ENCODE assay signal across 8 cellular contexts in the genomic region with DNA sequence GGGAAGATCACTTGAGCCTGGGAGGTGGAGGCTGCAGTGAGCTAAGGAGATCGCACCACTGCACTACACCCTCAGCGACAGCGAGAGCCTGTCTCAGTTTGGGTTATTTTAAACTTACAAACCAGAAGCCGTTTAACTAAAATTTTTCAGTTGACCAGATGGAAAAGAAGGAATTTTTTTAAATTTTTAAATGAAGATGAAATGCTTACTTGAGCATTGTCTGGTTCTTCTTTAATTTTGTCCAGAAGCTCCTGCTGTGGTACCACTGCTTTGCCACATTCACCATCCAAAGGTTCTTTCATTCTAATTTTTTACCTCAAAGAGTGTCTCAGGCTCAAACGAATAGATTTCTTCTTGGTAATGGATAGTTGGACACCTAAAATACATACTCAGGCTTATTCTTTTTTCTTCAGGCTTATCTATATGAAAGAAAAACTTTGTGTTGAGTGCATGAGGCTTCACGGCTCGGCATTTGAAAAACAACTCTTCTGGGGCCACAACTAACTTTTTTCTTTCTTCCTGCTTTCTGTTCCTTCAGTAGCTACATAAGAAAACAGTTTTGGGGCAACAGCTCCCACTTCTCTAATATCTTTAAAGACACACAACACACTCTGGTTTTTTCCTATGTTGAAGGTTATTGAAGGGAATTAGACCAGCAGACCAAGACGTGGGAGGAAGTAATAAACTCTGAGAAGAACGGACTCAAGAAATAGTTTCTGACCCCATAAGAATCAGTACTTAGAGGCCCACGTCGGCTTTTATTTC. TPM values are rescaled to one million over a fixed set of nuclear protein-coding genes. Genes with fewer than 3 reads are reported as not detected.
DNase-seq lines count a peak whose midpoint lies in the region; ATAC-seq and TF ChIP-seq lines count a peak whose summit lies in the region.

No MANE protein-coding gene starts in this region.

- H3K4me3 ChIP-seq in NB4 (ENCODE audit: low read depth, low read length) (peak overlapping the region; percentile 83), colonic mucosa (peak overlapping the region; percentile 61), muscle layer of colon (ENCODE audit: low read depth in 1 of 2, low read length in 2 of 2) (peak overlapping the region; percentile 64 to 79)

- H3K36me3 ChIP-seq in ES-I3 (ENCODE audit: insufficient read depth, low read length) (no peaks in the 10 kb centered on the region), colonic mucosa (no peaks in the 10 kb centered on the region), muscle layer of colon (ENCODE audit: insufficient read depth, low read length) (no peaks in the 10 kb centered on the region)

- intact Hi-C loops in colonic mucosa (cut with DNase I) = no loop called here

- H3K9ac ChIP-seq in ES-I3 (ENCODE audit: low read depth, low read length) (peak overlapping the region; percentile 78), colonic mucosa (ENCODE audit: low read depth in 2 of 2, low read length in 2 of 2) (peak overlapping the region; percentile 78 to 94), muscle layer of colon (ENCODE audit: low read length) (peak overlapping the region; percentile 97)

- no peaks in the 10 kb centered on the region for H3K27me3 ChIP-seq in colonic mucosa
- no peaks in the 10 kb centered on the region for H3K27me3 ChIP-seq in muscle layer of colon (ENCODE audit: control insufficient read depth in 1 of 2, insufficient read depth in 2 of 2, low read length in 2 of 2)

- ATAC-seq in GM18873 (IDR thresholded peaks at IDR 0.05; ENCODE audit: low FRiP score, unreplicated experiment) = no peak
- ATAC-seq in GM21447 (IDR thresholded peaks at IDR 0.05; ENCODE audit: unreplicated experiment) = no peak
- no peak for ATAC-seq in GM18867 (IDR thresholded peaks at IDR 0.05; ENCODE audit: unreplicated experiment)

- TF ChIP-seq CTCF in NB4 (IDR thresholded peaks at IDR 0.05; ENCODE audit: low read depth, low read length) (no peak), colonic mucosa (IDR thresholded peaks at IDR 0.05) (no peak)

- H3K4me1 ChIP-seq in ES-I3 (ENCODE audit: insufficient read depth, low read length) = no peaks in the 10 kb centered on the region
- peaks cover 11% of the 10 kb centered on the region for H3K4me1 ChIP-seq in colonic mucosa
- H3K4me1 ChIP-seq in muscle layer of colon (ENCODE audit: insufficient read depth, low read length) = peaks cover 14% of the 10 kb centered on the region

- peak; percentile 7 for DNase-seq in NB4 (ENCODE audit: low read depth)
- DNase-seq in colonic mucosa = no peak
- DNase-seq in amygdala (lab: John Stamatoyannopoulos, UW) = no peak

- H3K27ac ChIP-seq in colonic mucosa (peak overlapping the region; percentile 87), muscle layer of colon (ENCODE audit: low read depth, low read length) (peak overlapping the region; percentile 91)

- H3K9me3 ChIP-seq in ES-I3 (ENCODE audit: control insufficient read depth, insufficient read depth, low read length) = 0 out of 2 replicates have a peak, but pooled peaks cover 3% of the 10 kb centered on the region
- no peaks in the 10 kb centered on the region for H3K9me3 ChIP-seq in colonic mucosa
- H3K9me3 ChIP-seq in muscle layer of colon (ENCODE audit: low read length) = no peaks in the 10 kb centered on the region

- no peak for TF ChIP-seq POLR2A in NB4 (IDR thresholded peaks at IDR 0.05; ENCODE audit: extremely low read depth, insufficient read length)

RNA-seq across cellular contexts. Expression of a gene that starts 1.2 kb away (rescaled TPM):
- total RNA-seq in colonic mucosa = 10 to 100 TPM; 14.8 to 16.1 TPM

RNA-seq across cellular contexts. Expression of a gene that starts 45.4 kb away (rescaled TPM):
- total RNA-seq in colonic mucosa = 10 to 100 TPM; 14.6 to 19.3 TPM

RNA-seq across cellular contexts. Expression of a gene that starts 48.7 kb away (rescaled TPM):
- total RNA-seq in colonic mucosa = 10 to 100 TPM; 13.4 to 14.3 TPM
